ENCODE assay signal across 9 cellular contexts in the genomic region with DNA sequence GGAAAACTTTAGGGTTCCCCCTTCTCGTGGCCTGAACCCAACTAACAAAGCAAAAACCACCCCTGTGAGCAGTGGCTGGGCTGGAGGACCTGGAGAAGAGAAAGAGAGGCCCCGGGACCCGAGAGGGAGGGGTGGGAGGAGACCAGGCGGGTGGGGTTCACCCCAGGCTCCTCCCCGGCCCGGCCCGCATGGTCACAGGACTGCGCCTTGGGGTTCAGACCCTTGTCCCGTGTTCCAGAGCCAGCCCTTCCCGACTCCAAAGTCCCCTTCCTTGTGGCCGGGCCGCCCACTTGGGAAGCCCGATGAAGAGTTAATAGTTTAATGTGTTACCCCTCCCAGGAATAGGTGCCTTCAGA. TPM values are rescaled to one million over a fixed set of nuclear protein-coding genes. Genes with fewer than 3 reads are reported as not detected.
DNase-seq lines count a peak whose midpoint lies in the region; ATAC-seq and TF ChIP-seq lines count a peak whose summit lies in the region.
"Had no signal": no experiment of that assay in that cellular context is flagged by ENCODE, and none has a peak within 500 bp of the region (broad histone marks: within the 10 kb centered on the region; RNA-seq: fewer than 3 reads in every experiment).

No MANE protein-coding gene starts in this region.

- peaks cover 12% of the 10 kb centered on the region for H3K4me1 Mint-ChIP-seq in memory B cell

- H3K9me3 ChIP-seq in cardiac muscle cell (ENCODE audit: low read depth) (no peaks in the 10 kb centered on the region), colonic mucosa (no peaks in the 10 kb centered on the region), upper lobe of right lung (no peaks in the 10 kb centered on the region)

- H3K4me3 Mint-ChIP-seq in memory B cell: peak overlapping the region; percentile 60

- no peak for ATAC-seq in left ventricle myocardium superior
- ATAC-seq in memory B cell (ENCODE audit: low read depth): peak; percentile 29
- peak; percentile 75 for ATAC-seq in upper lobe of right lung
- no peak for ATAC-seq in HG02571 (IDR thresholded peaks at IDR 0.05; ENCODE audit: unreplicated experiment)

- DNase-seq in cardiac muscle cell (ENCODE audit: low read depth in 1 of 2, low spot score in 1 of 2): no peak
- no peak for DNase-seq in left ventricle myocardium superior
- DNase-seq in colonic mucosa: peak; percentile 92
- peak; percentile 5 to 24 for DNase-seq in memory B cell (ENCODE audit: low spot score in 2 of 2)
- DNase-seq in upper lobe of right lung: peak; percentile 77
- DNase-seq in NCI-H446 treated with DMSO at 0.1 percent for 48 hours (lab: John Stamatoyannopoulos, UW): no peak
- DNase-seq in HuH-7 (ENCODE audit: low spot score): no peak
- DNase-seq: NCI-H2029 had no signal

- intact Hi-C loops in left ventricle myocardium superior (cut with micrococcal nuclease): no loop called here
- intact Hi-C loops in colonic mucosa (cut with DNase I): loop anchor here (5.0 kb wide), 1 partner anchor 115 kb away; no protein-coding TSS in a partner anchor
- intact Hi-C loops in upper lobe of right lung (cut with DNase I): no loop called here

- peaks cover 2% of the 10 kb centered on the region for H3K36me3 Mint-ChIP-seq in memory B cell

- peak overlapping the region; percentile 46 for H3K4me3 ChIP-seq in cardiac muscle cell
- H3K4me3 ChIP-seq in colonic mucosa: peak overlapping the region; percentile 77
- peak overlapping the region; percentile 52 for H3K4me3 ChIP-seq in upper lobe of right lung

- H3K9me3 Mint-ChIP-seq in memory B cell: peaks cover 1% of the 10 kb centered on the region

- H3K4me1 ChIP-seq in cardiac muscle cell (ENCODE audit: low read depth) (no peaks in the 10 kb centered on the region), colonic mucosa (no peaks in the 10 kb centered on the region), upper lobe of right lung (peaks cover 14% of the 10 kb centered on the region)

- H3K27ac ChIP-seq in cardiac muscle cell: no peak overlapping the region
- H3K27ac ChIP-seq in colonic mucosa: peak overlapping the region; percentile 83
- no peak overlapping the region for H3K27ac ChIP-seq in upper lobe of right lung

- H3K27me3 Mint-ChIP-seq in memory B cell: peaks cover 6% of the 10 kb centered on the region

- no peaks in the 10 kb centered on the region for H3K36me3 ChIP-seq in cardiac muscle cell
- H3K36me3 ChIP-seq in colonic mucosa: no peaks in the 10 kb centered on the region
- H3K36me3 ChIP-seq in upper lobe of right lung: no peaks in the 10 kb centered on the region

- peak overlapping the region; percentile 87 to 88 for H3K9ac ChIP-seq in colonic mucosa (ENCODE audit: low read depth in 2 of 2, low read length in 2 of 2)

- TF ChIP-seq CTCF in cardiac muscle cell (IDR thresholded peaks at IDR 0.05; ENCODE audit: low read depth, low read length) (no peak), colonic mucosa (IDR thresholded peaks at IDR 0.05) (no peak), upper lobe of right lung (IDR thresholded peaks at IDR 0.05) (no peak)

- peaks cover 50% of the 10 kb centered on the region for H3K27me3 ChIP-seq in cardiac muscle cell
- peaks cover 10% of the 10 kb centered on the region for H3K27me3 ChIP-seq in colonic mucosa
- peaks cover 24% of the 10 kb centered on the region for H3K27me3 ChIP-seq in upper lobe of right lung

- no peak overlapping the region for H3K27ac Mint-ChIP-seq in memory B cell

RNA-seq across cellular contexts. Expression of a gene that starts 0.9 kb away (rescaled TPM):
- total RNA-seq in cardiac muscle cell (not detected in 2 replicates), left ventricle myocardium superior (not detected), colonic mucosa (10 to 100 TPM; 51.0 to 79.0 TPM), upper lobe of right lung (6.9 TPM)
- 0.44 and 0.51 TPM in 2 replicates for polyA plus RNA-seq in cardiac muscle cell

RNA-seq across cellular contexts. Expression of a gene that starts 49.9 kb away (rescaled TPM):
- total RNA-seq in cardiac muscle cell (not detected in 2 replicates), left ventricle myocardium superior (not detected), colonic mucosa (1 to 10 TPM in 1 of 2 donors, under 1 TPM in 1; 0.64 to 2.2 TPM), upper lobe of right lung (not detected)
- 0.04 TPM in 2 replicates for polyA plus RNA-seq in cardiac muscle cell

Comparison
In these comparisons a context has a peak if more than half of its experiments do, and no peak if none do; other contexts are left out.
1. DNase-seq: peak in colonic mucosa (single experiment), memory B cell (2 of 2) and upper lobe of right lung (single experiment); none in cardiac muscle cell (0 of 2), left ventricle myocardium superior (single experiment), NCI-H446 treated with DMSO at 0.1 percent for 48 hours (single experiment) and HuH-7 (single experiment).
2. ATAC-seq: peak in memory B cell (single experiment) and upper lobe of right lung (single experiment); none in left ventricle myocardium superior (single experiment) and HG02571 (single experiment).
3. Peak in every context shown above with its lines, with median percentiles within 50 percentile points of each other: H3K4me3 ChIP-seq.